In genomic region chr1:91821126-91821868, GRCh38 we compare ENCODE assay signal across 16 cellular contexts.
"Had no signal": no experiment of that assay in that cellular context is flagged by ENCODE, and none has a peak within 500 bp of the region (broad histone marks: within the 10 kb centered on the region; RNA-seq: fewer than 3 reads in every experiment).

No MANE protein-coding gene starts in this region.

- DNase-seq: activated CD4-positive, alpha-beta T cell treated with anti-CD3 and anti-CD28 coated beads for 1 hour; activated CD4-positive, alpha-beta T cell treated with anti-CD3 and anti-CD28 coated beads, Interleukin-2, amount 50 U/mL, for 48 hours; activated CD8-positive, alpha-beta memory T cell treated with anti-CD3 and anti-CD28 coated beads, Interleukin-2, amount 10 ng/mL, durations not matched to agents 7 days and 5 days; activated effector memory CD4-positive, alpha-beta T cell treated with anti-CD3 and anti-CD28 coated beads, Interleukin-2, amount 50 U/mL, for 16 hours; activated T-cell treated with anti-CD3 and anti-CD28 coated beads, Interleukin-2, amount 50 U/mL, for 24 hours; amygdala; foreskin keratinocyte; head of caudate nucleus; left colon; naive thymus-derived CD8-positive, alpha-beta T cell; psoas muscle; stimulated activated naive CD4-positive, alpha-beta T cell; trophoblast cell had no signal

- H3K27me3 ChIP-seq: foreskin keratinocyte had no signal

- H3K36me3 Mint-ChIP-seq: activated CD8-positive, alpha-beta memory T cell treated with anti-CD3 and anti-CD28 coated beads, Interleukin-2, amount 10 ng/mL, durations not matched to agents 7 days and 5 days; activated naive CD4-positive, alpha-beta T cell treated with anti-CD3 and anti-CD28 coated beads, Interleukin-2, amount 50 U/mL, for 72 hours; brain; naive thymus-derived CD8-positive, alpha-beta T cell had no signal

- ATAC-seq: activated CD8-positive, alpha-beta memory T cell treated with anti-CD3 and anti-CD28 coated beads, Interleukin-2, amount 10 ng/mL, durations not matched to agents 7 days and 5 days; activated naive CD4-positive, alpha-beta T cell treated with anti-CD3 and anti-CD28 coated beads, Interleukin-2, amount 50 U/mL, for 72 hours; foreskin keratinocyte; left colon; naive thymus-derived CD8-positive, alpha-beta T cell; psoas muscle; sciatic nerve had no signal

- H3K4me3 ChIP-seq: psoas muscle had no signal

- H3K9me3 Mint-ChIP-seq: activated naive CD4-positive, alpha-beta T cell treated with anti-CD3 and anti-CD28 coated beads, Interleukin-2, amount 50 U/mL, for 72 hours; activated T-cell treated with anti-CD3 and anti-CD28 coated beads, Interleukin-2, amount 50 U/mL, for 24 hours; naive thymus-derived CD8-positive, alpha-beta T cell had no signal

- H3K27me3 Mint-ChIP-seq: activated CD8-positive, alpha-beta memory T cell treated with anti-CD3 and anti-CD28 coated beads, Interleukin-2, amount 10 ng/mL, durations not matched to agents 7 days and 5 days; activated T-cell treated with anti-CD3 and anti-CD28 coated beads, Interleukin-2, amount 50 U/mL, for 24 hours; naive thymus-derived CD8-positive, alpha-beta T cell had no signal

- H3K4me3 Mint-ChIP-seq: activated CD8-positive, alpha-beta memory T cell treated with anti-CD3 and anti-CD28 coated beads, Interleukin-2, amount 10 ng/mL, durations not matched to agents 7 days and 5 days; activated T-cell treated with anti-CD3 and anti-CD28 coated beads, Interleukin-2, amount 50 U/mL, for 24 hours; brain; naive thymus-derived CD8-positive, alpha-beta T cell had no signal

- H3K9me3 ChIP-seq: psoas muscle had no signal

- H3K27ac ChIP-seq: foreskin keratinocyte, psoas muscle had no signal

- H3K27ac Mint-ChIP-seq: activated CD8-positive, alpha-beta memory T cell treated with anti-CD3 and anti-CD28 coated beads, Interleukin-2, amount 10 ng/mL, durations not matched to agents 7 days and 5 days; activated naive CD4-positive, alpha-beta T cell treated with anti-CD3 and anti-CD28 coated beads, Interleukin-2, amount 50 U/mL, for 72 hours; activated T-cell treated with anti-CD3 and anti-CD28 coated beads, Interleukin-2, amount 50 U/mL, for 24 hours; brain had no signal
